ENCODE assay signal across 14 cellular contexts in genomic region chr21:39083377-39084008, GRCh38.
A peak's percentile ranks its signal among the peaks of the same experiment; 100 is the strongest.
DNase-seq lines count a peak whose midpoint lies in the region; ATAC-seq and TF ChIP-seq lines count a peak whose summit lies in the region.
"Had no signal": no experiment of that assay in that cellular context is flagged by ENCODE, and none has a peak within 500 bp of the region (broad histone marks: within the 10 kb centered on the region; RNA-seq: fewer than 3 reads in every experiment).

No MANE protein-coding gene starts in this region.

- peak overlapping the region in 1 of 2 experiments; percentile 47 for H2BK12ac ChIP-seq in mesenchymal stem cell (ENCODE audit: low read length in 2 of 2)

- 73% methylated on average over 8 of the region's 11 CpGs for WGBS in mesenchymal stem cell
- 70% methylated on average over 11 of the region's 11 CpGs for WGBS in smooth muscle cell (ENCODE audit: low lambda C conversion rate)
- WGBS in aorta, 2 donors: 14 to 16% methylated on average over 10 to 11 of the region's 11 CpGs

- no TSS peak for BruUV-seq in PC-3 (replicated peaks; lab: Mats Ljungman, UMichigan)

- H2BK120ac ChIP-seq in mesenchymal stem cell (ENCODE audit: low read depth, low read length): no peak overlapping the region

- ATAC-seq in PC-3: no peak
- peak; percentile 84 for ATAC-seq in esophagus mucosa
- peak; percentile 53 for ATAC-seq in upper lobe of right lung
- no peak for ATAC-seq in aorta (ENCODE audit: low FRiP score)
- ATAC-seq: SK-N-SH treated with all-trans-retinoic acid at 6 μM for 48 hours had no signal

- peak overlapping the region in 1 of 2 experiments; percentile 53 for H3K18ac ChIP-seq in mesenchymal stem cell (ENCODE audit: low read depth in 1 of 2, low read length in 2 of 2)

- POLR2A ChIA-PET in PC-3 (lab: Charles Lee; ENCODE audit: unreplicated experiment): no interaction called here

- no peak overlapping the region for H2BK5ac ChIP-seq in mesenchymal stem cell (ENCODE audit: low read depth, low read length, poor library complexity, severe bottlenecking)

- H2BK15ac ChIP-seq in mesenchymal stem cell (ENCODE audit: low read depth, poor library complexity, severe bottlenecking): no peak overlapping the region

- no peaks in the 10 kb centered on the region for H3K9me2 ChIP-seq in PC-3 (replicated peaks; ENCODE audit: low read length)

- H3K9me3 ChIP-seq in PC-3 (ENCODE audit: low read length) (no peaks in the 10 kb centered on the region), mesenchymal stem cell (ENCODE audit: control insufficient read depth, low read length) (no peaks in the 10 kb centered on the region), upper lobe of right lung (no peaks in the 10 kb centered on the region), smooth muscle cell (replicated peaks; ENCODE audit: low read depth) (no peaks in the 10 kb centered on the region), aorta (ENCODE audit: control insufficient read depth, low read length) (no peaks in the 10 kb centered on the region)
- H3K9me3 ChIP-seq: right atrium auricular region had no signal

- H3K27me3 ChIP-seq in PC-3 (ENCODE audit: low read length) (no peaks in the 10 kb centered on the region), mesenchymal stem cell (ENCODE audit: control insufficient read depth in 1 of 2, insufficient read depth in 1 of 2, low read length in 2 of 2) (peaks cover 27 to 35% of the 10 kb centered on the region in 2 experiments), upper lobe of right lung (no peaks in the 10 kb centered on the region), smooth muscle cell (ENCODE audit: low read depth) (no peaks in the 10 kb centered on the region), aorta (ENCODE audit: control insufficient read depth in 1 of 2, insufficient read depth in 2 of 2, low read length in 1 of 2) (no peaks in the 10 kb centered on the region)
- H3K27me3 ChIP-seq: right atrium auricular region had no signal

- H2AK5ac ChIP-seq in mesenchymal stem cell (ENCODE audit: low read length, severe bottlenecking): no peak overlapping the region

- no peak overlapping the region for H4K91ac ChIP-seq in mesenchymal stem cell (ENCODE audit: low read length)

- H3F3A ChIP-seq in PC-3 (ENCODE audit: low read length, unreplicated experiment) (no peaks in the 10 kb centered on the region), smooth muscle cell (ENCODE audit: low read depth) (no peaks in the 10 kb centered on the region)

- no peak overlapping the region for H3K9ac ChIP-seq in PC-3 (ENCODE audit: low read length)
- no peak overlapping the region for H3K9ac ChIP-seq in mesenchymal stem cell (ENCODE audit: low read length)
- H3K9ac ChIP-seq in smooth muscle cell (ENCODE audit: low read depth): no peak overlapping the region

- H3K79me2 ChIP-seq in PC-3 (ENCODE audit: low read length) (no peaks in the 10 kb centered on the region), smooth muscle cell (ENCODE audit: low read depth) (no peaks in the 10 kb centered on the region)

- DNase-seq in PC-3 (peak; percentile 26), mesenchymal stem cell (peak; percentile 54), upper lobe of right lung (peak; percentile 82), smooth muscle cell (lab: John Stamatoyannopoulos, UW; ENCODE audit: unreplicated experiment) (no peak), LoVo (ENCODE audit: low spot score) (no peak), aorta (no peak)
- DNase-seq: activated CD4-positive, alpha-beta T cell treated with anti-CD3 and anti-CD28 coated beads for 1 hour; activated T-cell treated with anti-CD3 and anti-CD28 coated beads, Interleukin-2, amount 50 U/mL, for 1 hour; anterior cingulate cortex; CD8-positive, alpha-beta memory T cell; NCI-H2107 had no signal

- H2AFZ ChIP-seq in PC-3 (ENCODE audit: low read length): no peak overlapping the region
- no peak overlapping the region for H2AFZ ChIP-seq in mesenchymal stem cell (ENCODE audit: low read depth, low read length)
- H2AFZ ChIP-seq in smooth muscle cell (ENCODE audit: low read depth): no peak overlapping the region

- H3K23ac ChIP-seq in mesenchymal stem cell (ENCODE audit: low read length in 2 of 2): no peak overlapping the region

- no peak overlapping the region for H3K4ac ChIP-seq in mesenchymal stem cell (ENCODE audit: low read depth in 1 of 2, low read length in 2 of 2)

- intact Hi-C loops in PC-3 (cut with micrococcal nuclease) (no loop called here), upper lobe of right lung (cut with DNase I) (no loop called here), aorta (cut with DNase I) (no loop called here)

- no peak overlapping the region for H3K4me2 ChIP-seq in PC-3 (ENCODE audit: low read length)
- no peak overlapping the region for H3K4me2 ChIP-seq in mesenchymal stem cell (ENCODE audit: low read length, poor library complexity, severe bottlenecking)
- no peak overlapping the region for H3K4me2 ChIP-seq in smooth muscle cell

- H3K36me3 ChIP-seq in PC-3 (ENCODE audit: low read depth, low read length) (no peaks in the 10 kb centered on the region), mesenchymal stem cell (ENCODE audit: control insufficient read depth in 1 of 2, insufficient read depth in 2 of 2, low read depth in 1 of 2, low read length in 2 of 2) (no peaks in the 10 kb centered on the region), upper lobe of right lung (no peaks in the 10 kb centered on the region), smooth muscle cell (ENCODE audit: low read depth) (no peaks in the 10 kb centered on the region), aorta (ENCODE audit: control insufficient read depth in 1 of 2, insufficient read depth in 2 of 2, low read length in 1 of 2) (no peaks in the 10 kb centered on the region)
- H3K36me3 ChIP-seq: right atrium auricular region had no signal

- no peak overlapping the region for H4K8ac ChIP-seq in mesenchymal stem cell (ENCODE audit: low read length)

- H3K4me3 ChIP-seq in PC-3 (ENCODE audit: low read length) (no peak overlapping the region), mesenchymal stem cell (ENCODE audit: insufficient read depth in 1 of 2, low read depth in 1 of 2, low read length in 2 of 2) (no peak overlapping the region), upper lobe of right lung (peak overlapping the region; percentile 36), smooth muscle cell (no peak overlapping the region), aorta (ENCODE audit: low read length in 2 of 2) (no peak overlapping the region)
- H3K4me3 ChIP-seq: right atrium auricular region had no signal

- H3K79me1 ChIP-seq in mesenchymal stem cell (replicated peaks; ENCODE audit: low read length, poor library complexity, severe bottlenecking): no peaks in the 10 kb centered on the region

- H3K27ac ChIP-seq in PC-3 (ENCODE audit: low read length) (no peak overlapping the region), mesenchymal stem cell (ENCODE audit: low read length, poor library complexity, severe bottlenecking) (no peak overlapping the region), upper lobe of right lung (peak overlapping the region; percentile 69), smooth muscle cell (ENCODE audit: low read depth) (no peak overlapping the region), aorta (ENCODE audit: low read depth in 1 of 2, low read length in 2 of 2) (peak overlapping the region in 1 of 2 donors; percentile 10)
- H3K27ac ChIP-seq: right atrium auricular region had no signal

- TF ChIP-seq CTCF in PC-3 (conservative IDR thresholded peaks at IDR 0.05; ENCODE audit: low read depth, low read length) (no peak), upper lobe of right lung (IDR thresholded peaks at IDR 0.05) (no peak), smooth muscle cell (IDR thresholded peaks at IDR 0.05; ENCODE audit: borderline replicate concordance, insufficient read depth, poor library complexity, severe bottlenecking) (no peak)

- no peak overlapping the region for H3K14ac ChIP-seq in mesenchymal stem cell (ENCODE audit: low read length in 2 of 2)

- CTCF ChIA-PET in PC-3 (lab: Charles Lee): no interaction called here

- H3K4me1 ChIP-seq in PC-3 (ENCODE audit: insufficient read depth, low read length) (peaks cover 12% of the 10 kb centered on the region), mesenchymal stem cell (ENCODE audit: control insufficient read depth, insufficient read depth, low read depth, low read length) (peaks cover 1% of the 10 kb centered on the region), upper lobe of right lung (peaks cover 41% of the 10 kb centered on the region), smooth muscle cell (ENCODE audit: low read depth) (peaks cover 9% of the 10 kb centered on the region), aorta (ENCODE audit: control insufficient read depth in 1 of 2, insufficient read depth in 2 of 2, low read length in 2 of 2) (peaks cover 0 to 6% of the 10 kb centered on the region in 2 donors)

- H4K20me1 ChIP-seq in PC-3 (ENCODE audit: low read length) (no peaks in the 10 kb centered on the region), smooth muscle cell (ENCODE audit: low read depth) (no peaks in the 10 kb centered on the region)

Comparison
In these comparisons a context has a peak if more than half of its experiments do, and no peak if none do; other contexts are left out.
1. ATAC-seq: peak in esophagus mucosa (single experiment) and upper lobe of right lung (single experiment); none in PC-3 (single experiment) and aorta (single experiment).
2. DNase-seq: peak in PC-3 (single experiment), mesenchymal stem cell (single experiment) and upper lobe of right lung (single experiment); none in smooth muscle cell (single experiment), LoVo (single experiment) and aorta (0 of 2).